ENCODE assay signal across 8 cellular contexts in genomic region chr14:75003250-75004027, GRCh38. TPM values are rescaled to one million over a fixed set of nuclear protein-coding genes. Genes with fewer than 3 reads are reported as not detected.
DNase-seq lines count a peak whose midpoint lies in the region; ATAC-seq lines count a peak whose summit lies in the region.

No MANE protein-coding gene starts in this region.

- DNase-seq in activated CD4-positive, alpha-beta T cell treated with anti-CD3 and anti-CD28 coated beads, Interleukin-2, amount 50 U/mL, for 48 hours, result peak; percentile 5 to 7
- no peak for DNase-seq in activated CD4-positive, alpha-beta T cell treated with anti-CD3 and anti-CD28 coated beads for 48 hours
- DNase-seq in activated CD8-positive, alpha-beta T cell treated with anti-CD3 and anti-CD28 coated beads, Interleukin-2, amount 10 ng/mL, durations not matched to agents 7 days and 5 days, result no peak
- no peak for DNase-seq in stimulated activated naive CD8-positive, alpha-beta T cell treated with anti-CD3 and anti-CD28 coated beads, Interleukin-15, amount 100 ng/mL, for 72 hours
- no peak for DNase-seq in activated effector memory CD4-positive, alpha-beta T cell treated with anti-CD3 and anti-CD28 coated beads, Interleukin-2, amount 50 U/mL, for 16 hours
- DNase-seq in NCI-H345 treated with DMSO at 0.1 percent for 48 hours (lab: John Stamatoyannopoulos, UW; ENCODE audit: unreplicated experiment), result no peak

- H3K4me3 ChIP-seq in iPS-15b (ENCODE audit: low read depth, low read length), result peak overlapping the region; percentile 94

- ATAC-seq in activated CD8-positive, alpha-beta T cell treated with anti-CD3 and anti-CD28 coated beads, Interleukin-2, amount 10 ng/mL, durations not matched to agents 7 days and 5 days, result no peak
- no peak for ATAC-seq in stimulated activated naive CD8-positive, alpha-beta T cell treated with anti-CD3 and anti-CD28 coated beads, Interleukin-15, amount 100 ng/mL, for 72 hours
- ATAC-seq in GM21723 (IDR thresholded peaks at IDR 0.05; ENCODE audit: unreplicated experiment), result no peak

- no peaks in the 10 kb centered on the region for H3K4me1 ChIP-seq in iPS-15b (ENCODE audit: control insufficient read depth, insufficient read depth, low read length)

- POLR2A ChIA-PET in activated CD8-positive, alpha-beta T cell treated with anti-CD3 and anti-CD28 coated beads, Interleukin-2, amount 10 ng/mL, durations not matched to agents 7 days and 5 days (lab: Charles Lee), result interaction anchor here (0.6 to 2.5 kb wide), 7 partner anchors 8 to 347 kb away, joined by 3 to 14 read pairs (median 4); partner anchors contain the start of gene ACYP1

- peaks cover 54% of the 10 kb centered on the region for H3K36me3 Mint-ChIP-seq in activated CD8-positive, alpha-beta T cell treated with anti-CD3 and anti-CD28 coated beads, Interleukin-2, amount 10 ng/mL, durations not matched to agents 7 days and 5 days (ENCODE audit: low read depth)

- H3K4me3 Mint-ChIP-seq in activated CD8-positive, alpha-beta T cell treated with anti-CD3 and anti-CD28 coated beads, Interleukin-2, amount 10 ng/mL, durations not matched to agents 7 days and 5 days, result peak overlapping the region; percentile 91
- peak overlapping the region; percentile 93 to 95 for H3K4me3 Mint-ChIP-seq in stimulated activated naive CD8-positive, alpha-beta T cell treated with anti-CD3 and anti-CD28 coated beads, Interleukin-15, amount 100 ng/mL, for 72 hours

- peaks cover 11% of the 10 kb centered on the region for H3K36me3 ChIP-seq in iPS-15b (ENCODE audit: control insufficient read depth, insufficient read depth, low read length)

- CTCF ChIA-PET in activated CD8-positive, alpha-beta T cell treated with anti-CD3 and anti-CD28 coated beads, Interleukin-2, amount 10 ng/mL, durations not matched to agents 7 days and 5 days (lab: Charles Lee), result interaction anchor here (0.6 to 2.4 kb wide), 11 partner anchors 10 to 241 kb away, joined by 3 to 16 read pairs (median 5); no protein-coding TSS in a partner anchor

- no peaks in the 10 kb centered on the region for H3K27me3 Mint-ChIP-seq in activated CD8-positive, alpha-beta T cell treated with anti-CD3 and anti-CD28 coated beads, Interleukin-2, amount 10 ng/mL, durations not matched to agents 7 days and 5 days (ENCODE audit: low read depth)
- no peaks in the 10 kb centered on the region for H3K27me3 Mint-ChIP-seq in stimulated activated naive CD8-positive, alpha-beta T cell treated with anti-CD3 and anti-CD28 coated beads, Interleukin-15, amount 100 ng/mL, for 72 hours

- H3K27me3 ChIP-seq in iPS-15b (ENCODE audit: control insufficient read depth, insufficient read depth, low read length), result no peaks in the 10 kb centered on the region

- peaks cover 37% of the 10 kb centered on the region for H3K4me1 Mint-ChIP-seq in activated CD8-positive, alpha-beta T cell treated with anti-CD3 and anti-CD28 coated beads, Interleukin-2, amount 10 ng/mL, durations not matched to agents 7 days and 5 days (ENCODE audit: low read depth)
- peaks cover 43% of the 10 kb centered on the region for H3K4me1 Mint-ChIP-seq in stimulated activated naive CD8-positive, alpha-beta T cell treated with anti-CD3 and anti-CD28 coated beads, Interleukin-15, amount 100 ng/mL, for 72 hours

- no peaks in the 10 kb centered on the region for H3K9me3 ChIP-seq in iPS-15b (ENCODE audit: control insufficient read depth, insufficient read depth, low read length)

- peak overlapping the region; percentile 80 for H3K9ac ChIP-seq in iPS-15b (ENCODE audit: low read depth, low read length)

- H3K9me3 Mint-ChIP-seq in activated CD8-positive, alpha-beta T cell treated with anti-CD3 and anti-CD28 coated beads, Interleukin-2, amount 10 ng/mL, durations not matched to agents 7 days and 5 days (ENCODE audit: insufficient read depth), result peaks cover 5% of the 10 kb centered on the region
- no peaks in the 10 kb centered on the region for H3K9me3 Mint-ChIP-seq in stimulated activated naive CD8-positive, alpha-beta T cell treated with anti-CD3 and anti-CD28 coated beads, Interleukin-15, amount 100 ng/mL, for 72 hours

- peak overlapping the region; percentile 94 for H3K27ac Mint-ChIP-seq in activated CD8-positive, alpha-beta T cell treated with anti-CD3 and anti-CD28 coated beads, Interleukin-2, amount 10 ng/mL, durations not matched to agents 7 days and 5 days
- H3K27ac Mint-ChIP-seq in stimulated activated naive CD8-positive, alpha-beta T cell treated with anti-CD3 and anti-CD28 coated beads, Interleukin-15, amount 100 ng/mL, for 72 hours, result peak overlapping the region; percentile 96 to 99

RNA-seq across cellular contexts. Expression of gene EIF2B2, which starts 0.7 kb away (rescaled TPM):
- total RNA-seq in activated CD8-positive, alpha-beta T cell treated with anti-CD3 and anti-CD28 coated beads, Interleukin-2, amount 10 ng/mL, durations not matched to agents 7 days and 5 days, result 10 to 100 TPM; 49.1 to 51.0 TPM

RNA-seq across cellular contexts. Expression of gene MLH3, which starts 47.8 kb away (rescaled TPM):
- 10 to 100 TPM; 15.1 to 17.2 TPM for total RNA-seq in activated CD8-positive, alpha-beta T cell treated with anti-CD3 and anti-CD28 coated beads, Interleukin-2, amount 10 ng/mL, durations not matched to agents 7 days and 5 days

RNA-seq across cellular contexts. Expression of gene PGF, which starts 48.0 kb away (rescaled TPM):
- total RNA-seq in activated CD8-positive, alpha-beta T cell treated with anti-CD3 and anti-CD28 coated beads, Interleukin-2, amount 10 ng/mL, durations not matched to agents 7 days and 5 days, result under 1 TPM in 1 of 2 experiments, not detected in 1; 0.21 TPM

Comparison
In these comparisons a context has a peak if more than half of its experiments do, and no peak if none do; other contexts are left out.
1. DNase-seq: peak in activated CD4-positive, alpha-beta T cell treated with anti-CD3 and anti-CD28 coated beads, Interleukin-2, amount 50 U/mL, for 48 hours (2 of 2); none in activated CD4-positive, alpha-beta T cell treated with anti-CD3 and anti-CD28 coated beads for 48 hours (single experiment), activated CD8-positive, alpha-beta T cell treated with anti-CD3 and anti-CD28 coated beads, Interleukin-2, amount 10 ng/mL, durations not matched to agents 7 days and 5 days (single experiment), stimulated activated naive CD8-positive, alpha-beta T cell treated with anti-CD3 and anti-CD28 coated beads, Interleukin-15, amount 100 ng/mL, for 72 hours (0 of 2), activated effector memory CD4-positive, alpha-beta T cell treated with anti-CD3 and anti-CD28 coated beads, Interleukin-2, amount 50 U/mL, for 16 hours (single experiment) and NCI-H345 treated with DMSO at 0.1 percent for 48 hours (single experiment).